Comparison of ENCODE assay signal across 25 cellular contexts in the genomic region with DNA sequence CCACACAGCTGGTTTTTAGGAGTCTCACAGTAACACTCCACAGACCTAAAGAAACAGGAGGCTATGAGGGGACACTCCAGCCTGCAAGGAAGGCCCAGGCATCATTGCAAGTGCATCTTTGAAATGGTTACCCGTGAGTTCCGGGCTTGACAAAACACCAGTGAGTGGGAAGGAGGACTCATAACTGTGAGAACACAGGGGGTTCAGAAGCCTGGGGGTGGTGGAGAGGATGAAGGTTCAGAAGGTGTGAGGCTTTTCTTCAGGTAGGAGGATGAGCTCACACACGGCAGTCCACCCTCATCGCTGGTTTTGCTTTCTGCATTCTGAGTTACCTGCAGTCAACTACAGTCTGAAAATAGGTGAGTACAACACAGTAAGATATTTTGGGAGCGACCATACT. TPM values are rescaled to one million over a fixed set of nuclear protein-coding genes. Genes with fewer than 3 reads are reported as not detected.
DNase-seq lines count a peak whose midpoint lies in the region; TF ChIP-seq lines count a peak whose summit lies in the region.
"Had no signal": no experiment of that assay in that cellular context is flagged by ENCODE, and none has a peak within 500 bp of the region (broad histone marks: within the 10 kb centered on the region; RNA-seq: fewer than 3 reads in every experiment).

No MANE protein-coding gene starts in this region.

- TF ChIP-seq POLR2A in breast epithelium (IDR thresholded peaks at IDR 0.05) (no peak), transverse colon (IDR thresholded peaks at IDR 0.05) (no peak)

- peak; percentile 18 for DNase-seq in T-helper 2 cell treated with Interferon-gamma antibody and Interleukin-4, amounts not matched to agents 5 μg/mL and 100 μg/mL, for 36 hours (ENCODE audit: low spot score)
- DNase-seq in T-helper 2 cell (no peak), breast epithelium (ENCODE audit: low spot score in 2 of 2) (no peak), MCF 10A (ENCODE audit: unreplicated experiment) (no peak), substantia nigra (lab: John Stamatoyannopoulos, UW) (no peak), transverse colon (no peak), SKM-1 treated with dmso at 0.1 percent for 144 hours (lab: John Stamatoyannopoulos, UW; ENCODE audit: unreplicated experiment) (no peak)
- DNase-seq in stimulated activated CD4-positive, alpha-beta T cell treated with anti-CD3 and anti-CD28 coated beads, Interleukin-15, amount 100 ng/mL, for 48 hours (ENCODE audit: low read depth in 2 of 2): peak; percentile 21 to 25
- DNase-seq: activated B cell treated with CpG ODN at 0.5 μM for 24 hours, AML-193, amniotic stem cell, cortex of kidney, DMS79, H9, mesenchymal stem cell, NCI-H1105 treated with DMSO at 0.1 percent for 48 hours, NCI-H2029 treated with DMSO at 0.1 percent for 48 hours, NCI-H226, NCI-H774, nucleus accumbens, thyroid gland had no signal

- no TSS peak for BruUV-seq in MCF 10A (replicated peaks; lab: Mats Ljungman, UMichigan)

- TF ChIP-seq CTCF in breast epithelium (IDR thresholded peaks at IDR 0.05): no peak
- no peak for TF ChIP-seq CTCF in MCF 10A (IDR thresholded peaks at IDR 0.05; ENCODE audit: unreplicated experiment)
- TF ChIP-seq CTCF in transverse colon (IDR thresholded peaks at IDR 0.05): no peak

- no peaks in the 10 kb centered on the region for H3K36me3 Mint-ChIP-seq in T-helper 2 cell treated with Interferon-gamma antibody and Interleukin-4, amounts not matched to agents 5 μg/mL and 100 μg/mL, for 36 hours (ENCODE audit: low read depth)
- no peaks in the 10 kb centered on the region for H3K36me3 Mint-ChIP-seq in MCF 10A (ENCODE audit: insufficient read depth, unreplicated experiment)

- H3K4me1 Mint-ChIP-seq in T-helper 2 cell treated with Interferon-gamma antibody and Interleukin-4, amounts not matched to agents 5 μg/mL and 100 μg/mL, for 36 hours (ENCODE audit: low read depth): peaks cover 6% of the 10 kb centered on the region
- no peaks in the 10 kb centered on the region for H3K4me1 Mint-ChIP-seq in MCF 10A (ENCODE audit: insufficient read depth, unreplicated experiment)
- H3K4me1 Mint-ChIP-seq: activated B cell treated with CpG ODN at 0.5 μM for 24 hours, IgD-negative memory B cell had no signal

- in situ Hi-C loops in transverse colon (cut with MboI; ENCODE audit: low pct_ligation_motif_present in 1 of 4, low pct_unique_long_range_greater_than_20kb in 1 of 4, low sequenced_read_pairs in 3 of 4): no loop called here

- POLR2A ChIA-PET in MCF 10A (lab: Yijun Ruan, JAX): interaction anchor here (1.0 kb wide), 1 partner anchor 13 kb away, joined by 3 read pairs; no protein-coding TSS in a partner anchor

- H3K27ac ChIP-seq in breast epithelium (peak overlapping the region; percentile 17 to 56), substantia nigra (ENCODE audit: low read depth, low read length, poor library complexity, severe bottlenecking) (peak overlapping the region; percentile 16), transverse colon (no peak overlapping the region)
- H3K27ac ChIP-seq: 22Rv1, thyroid gland had no signal

- intact Hi-C loops in breast epithelium (cut with DNase I; ENCODE audit: low total_unique reads): no loop called here
- intact Hi-C loops in MCF 10A (cut with micrococcal nuclease): no loop called here
- intact Hi-C loops in transverse colon (cut with DNase I; ENCODE audit: low total_unique reads): no loop called here

- no peak overlapping the region for H3K27ac Mint-ChIP-seq in T-helper 2 cell treated with Interferon-gamma antibody and Interleukin-4, amounts not matched to agents 5 μg/mL and 100 μg/mL, for 36 hours
- no peak overlapping the region for H3K27ac Mint-ChIP-seq in MCF 10A (ENCODE audit: low read depth, unreplicated experiment)
- H3K27ac Mint-ChIP-seq: activated B cell treated with CpG ODN at 0.5 μM for 24 hours, IgD-negative memory B cell had no signal

- H3K9me3 Mint-ChIP-seq in T-helper 2 cell treated with Interferon-gamma antibody and Interleukin-4, amounts not matched to agents 5 μg/mL and 100 μg/mL, for 36 hours: no peaks in the 10 kb centered on the region
- no peaks in the 10 kb centered on the region for H3K9me3 Mint-ChIP-seq in MCF 10A (ENCODE audit: unreplicated experiment)
- H3K9me3 Mint-ChIP-seq: activated B cell treated with CpG ODN at 0.5 μM for 24 hours, H9, IgD-negative memory B cell had no signal

- H3K4me1 ChIP-seq in breast epithelium (peaks cover 0 to 3% of the 10 kb centered on the region in 2 donors), transverse colon (peaks cover 7 to 30% (median 16%) of the 10 kb centered on the region in 4 donors)

- H3K4me3 ChIP-seq in breast epithelium (no peak overlapping the region), transverse colon (no peak overlapping the region)
- H3K4me3 ChIP-seq: smooth muscle cell, thyroid gland had no signal

- H3K9me3 ChIP-seq in breast epithelium: no peaks in the 10 kb centered on the region
- H3K9me3 ChIP-seq in transverse colon: no peaks in the 10 kb centered on the region
- H3K9me3 ChIP-seq: thyroid gland had no signal

- CTCF ChIA-PET in MCF 10A (lab: Yijun Ruan, JAX): interaction anchor here (0.7 kb wide), 1 partner anchor 126 kb away, joined by 3 read pairs; no protein-coding TSS in a partner anchor

- no peak for TF ChIP-seq EP300 in transverse colon (IDR thresholded peaks at IDR 0.05; ENCODE audit: low read depth)

- WGBS in transverse colon (ENCODE audit: low coverage in 1 of 2), 2 donors: 89 to 90% methylated on average over 2 to 5 of the region's 5 CpGs

- H3K4me3 Mint-ChIP-seq in T-helper 2 cell treated with Interferon-gamma antibody and Interleukin-4, amounts not matched to agents 5 μg/mL and 100 μg/mL, for 36 hours: no peak overlapping the region
- no peak overlapping the region for H3K4me3 Mint-ChIP-seq in MCF 10A (ENCODE audit: unreplicated experiment)
- H3K4me3 Mint-ChIP-seq: activated B cell treated with CpG ODN at 0.5 μM for 24 hours, H9, IgD-negative memory B cell had no signal

- no peaks in the 10 kb centered on the region for H3K36me3 ChIP-seq in breast epithelium
- no peaks in the 10 kb centered on the region for H3K36me3 ChIP-seq in transverse colon
- H3K36me3 ChIP-seq: thyroid gland had no signal

- H3K27me3 ChIP-seq in breast epithelium: no peaks in the 10 kb centered on the region
- H3K27me3 ChIP-seq in transverse colon: no peaks in the 10 kb centered on the region
- H3K27me3 ChIP-seq: thyroid gland had no signal

- H3K27me3 Mint-ChIP-seq in T-helper 2 cell treated with Interferon-gamma antibody and Interleukin-4, amounts not matched to agents 5 μg/mL and 100 μg/mL, for 36 hours (ENCODE audit: low read depth): peaks cover 2% of the 10 kb centered on the region
- H3K27me3 Mint-ChIP-seq in MCF 10A (ENCODE audit: insufficient read depth, unreplicated experiment): no peaks in the 10 kb centered on the region

RNA-seq across cellular contexts. Expression of a gene that starts 39.9 kb away (rescaled TPM):
- total RNA-seq in breast epithelium: 10 to 100 TPM; 14.2 to 42.4 (median 16.4) TPM
- total RNA-seq in MCF 10A (2022): 15.4 and 17.2 TPM in 2 replicates
- total RNA-seq in transverse colon: 10 to 100 TPM; 40.6 to 61.3 (median 46.6) TPM
- total RNA-seq: OCI-LY7 had no signal

Comparison
In these comparisons a context has a peak if more than half of its experiments do, and no peak if none do; other contexts are left out.
1. DNase-seq: peak in T-helper 2 cell treated with Interferon-gamma antibody and Interleukin-4, amounts not matched to agents 5 μg/mL and 100 μg/mL, for 36 hours (single experiment) and stimulated activated CD4-positive, alpha-beta T cell treated with anti-CD3 and anti-CD28 coated beads, Interleukin-15, amount 100 ng/mL, for 48 hours (2 of 2); none in T-helper 2 cell (0 of 5), breast epithelium (0 of 2), MCF 10A (single experiment), substantia nigra (0 of 49), transverse colon (single experiment) and SKM-1 treated with dmso at 0.1 percent for 144 hours (single experiment).
2. H3K27ac ChIP-seq: peak in breast epithelium (2 of 2) and substantia nigra (single experiment); none in transverse colon (0 of 4).